ENCODE assay signal across 1 cellular context in genomic region chr11:90133560-90134145, GRCh38.
TF ChIP-seq lines count a peak whose summit lies in the region.

No MANE protein-coding gene starts in this region.

TF ChIP-seq in H1, 55 proteins besides CTCF, POLR2A, EP300 and RAD21:
- no peak for TF ChIP-seq POU5F1 (IDR thresholded peaks at IDR 0.05; ENCODE audit: low read depth, low read length)
- no peak for TF ChIP-seq BACH1 (IDR thresholded peaks at IDR 0.05; ENCODE audit: low read length)
- no peak for TF ChIP-seq CBX5 (IDR thresholded peaks at IDR 0.05; ENCODE audit: low read depth, low read length)
- TF ChIP-seq HDAC6 (IDR thresholded peaks at IDR 0.05; ENCODE audit: low read depth, low read length): no peak
- TF ChIP-seq KDM1A (IDR thresholded peaks at IDR 0.05; ENCODE audit: borderline replicate concordance, low read length): no peak
- TF ChIP-seq KDM4A (IDR thresholded peaks at IDR 0.05; ENCODE audit: low read depth, low read length, severe bottlenecking): no peak
- TF ChIP-seq CREB1 (IDR thresholded peaks at IDR 0.05): no peak
- no peak for TF ChIP-seq CBX8 (IDR thresholded peaks at IDR 0.05; ENCODE audit: borderline replicate concordance, low read depth, low read length)
- no peak for TF ChIP-seq CHD1 (IDR thresholded peaks at IDR 0.05; ENCODE audit: low read depth, low read length)
- no peak for TF ChIP-seq SAP30 (IDR thresholded peaks at IDR 0.05; ENCODE audit: insufficient read depth, insufficient replicate concordance, low read length)
- TF ChIP-seq E2F6 (IDR thresholded peaks at IDR 0.05): no peak
- TF ChIP-seq POLR2AphosphoS5 (IDR thresholded peaks at IDR 0.05; ENCODE audit: low read depth, low read length): no peak
- no peak for TF ChIP-seq CHD7 (IDR thresholded peaks at IDR 0.05; ENCODE audit: insufficient replicate concordance, low read length)
- no peak for TF ChIP-seq CTBP2 (IDR thresholded peaks at IDR 0.05; ENCODE audit: borderline replicate concordance, insufficient read depth, insufficient read length, low read length)
- TF ChIP-seq EGR1 (IDR thresholded peaks at IDR 0.05; ENCODE audit: borderline replicate concordance, low read depth, low read length): no peak
